Comparison of ENCODE assay signal across 14 cellular contexts in the genomic region with DNA sequence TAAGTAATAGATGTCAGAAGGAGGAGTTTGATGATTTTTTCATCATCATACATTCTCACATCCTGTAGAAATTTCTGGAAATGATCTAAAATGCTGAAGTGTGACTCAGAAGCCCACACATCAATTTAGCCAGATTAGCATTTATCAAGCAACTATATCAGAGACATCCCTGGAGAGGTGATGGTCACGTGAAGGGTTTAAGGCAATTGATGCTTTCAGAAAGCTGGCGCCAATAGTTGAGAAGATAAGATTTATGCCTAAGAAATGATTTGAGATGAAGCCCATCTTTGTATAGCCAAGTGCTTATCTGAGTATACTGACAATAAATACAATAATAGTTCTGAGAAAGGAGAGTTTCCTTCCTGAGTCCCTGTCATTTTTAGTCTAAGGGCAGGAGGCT.
DNase-seq lines count a peak whose midpoint lies in the region; ATAC-seq and TF ChIP-seq lines count a peak whose summit lies in the region.
"Had no signal": no experiment of that assay in that cellular context is flagged by ENCODE, and none has a peak within 500 bp of the region (broad histone marks: within the 10 kb centered on the region; RNA-seq: fewer than 3 reads in every experiment).

No MANE protein-coding gene starts in this region.

- H3K9ac ChIP-seq in BLaER1: peak overlapping the region; percentile 74

- no peaks in the 10 kb centered on the region for H3K27me3 ChIP-seq in BLaER1
- H3K27me3 ChIP-seq in left ventricle myocardium inferior (ENCODE audit: low read depth): peaks cover 7% of the 10 kb centered on the region

- H3K4me3 ChIP-seq in BLaER1: peak overlapping the region; percentile 47; the same call in 1 of the 2 replicates
- no peak overlapping the region for H3K4me3 ChIP-seq in left ventricle myocardium inferior
- H3K4me3 ChIP-seq: GM12878 had no signal

- H3K9me3 ChIP-seq in BLaER1: no peaks in the 10 kb centered on the region
- H3K9me3 ChIP-seq in left ventricle myocardium inferior (replicated peaks): no peaks in the 10 kb centered on the region

- no peaks in the 10 kb centered on the region for H3K36me3 Mint-ChIP-seq in T-helper 1 cell treated with Interleukin-12 subunit alpha and Interleukin-12 subunit beta and Interleukin-4 antibody, amounts not matched to agents 30 μg/mL and 1 μg/mL, for 36 hours (ENCODE audit: low read depth)
- H3K36me3 Mint-ChIP-seq: CD8-positive, alpha-beta T cell had no signal

- H3K27me3 Mint-ChIP-seq in T-helper 1 cell treated with Interleukin-12 subunit alpha and Interleukin-12 subunit beta and Interleukin-4 antibody, amounts not matched to agents 30 μg/mL and 1 μg/mL, for 36 hours (ENCODE audit: low read depth): peaks cover 4% of the 10 kb centered on the region

- no peak for TF ChIP-seq CTCF in left ventricle myocardium inferior (IDR thresholded peaks at IDR 0.05; ENCODE audit: borderline replicate concordance)

- ATAC-seq in GM21390 (IDR thresholded peaks at IDR 0.05; ENCODE audit: unreplicated experiment): no peak
- ATAC-seq: CD8-positive, alpha-beta T cell; GM12878 had no signal

- peak overlapping the region; percentile 6 for H3K4me3 Mint-ChIP-seq in T-helper 1 cell treated with Interleukin-12 subunit alpha and Interleukin-12 subunit beta and Interleukin-4 antibody, amounts not matched to agents 30 μg/mL and 1 μg/mL, for 36 hours
- H3K4me3 Mint-ChIP-seq: CD8-positive, alpha-beta T cell; H9 had no signal

- H3K4me1 Mint-ChIP-seq in T-helper 1 cell treated with Interleukin-12 subunit alpha and Interleukin-12 subunit beta and Interleukin-4 antibody, amounts not matched to agents 30 μg/mL and 1 μg/mL, for 36 hours (ENCODE audit: low read depth): peaks cover 34% of the 10 kb centered on the region

- H3K9me3 Mint-ChIP-seq in T-helper 1 cell treated with Interleukin-12 subunit alpha and Interleukin-12 subunit beta and Interleukin-4 antibody, amounts not matched to agents 30 μg/mL and 1 μg/mL, for 36 hours: peaks cover 4% of the 10 kb centered on the region
- H3K9me3 Mint-ChIP-seq: CD8-positive, alpha-beta T cell; H9 had no signal

- DNase-seq in D341Med (ENCODE audit: low spot score) (peak; percentile 17), MV-4-11 (lab: John Stamatoyannopoulos, UW) (peak; percentile 31), DMS53 treated with DMSO at 0.1 percent for 48 hours (lab: John Stamatoyannopoulos, UW; ENCODE audit: unreplicated experiment) (no peak), left ventricle myocardium inferior (no peak), DMS153 treated with DMSO at 0.1 percent for 48 hours (lab: John Stamatoyannopoulos, UW; ENCODE audit: unreplicated experiment) (no peak)
- DNase-seq: Calu3; CD8-positive, alpha-beta T cell; DMS79 treated with DMSO at 0.1 percent for 48 hours; EL; H9 had no signal

- H3K27ac Mint-ChIP-seq in T-helper 1 cell treated with Interleukin-12 subunit alpha and Interleukin-12 subunit beta and Interleukin-4 antibody, amounts not matched to agents 30 μg/mL and 1 μg/mL, for 36 hours: peak overlapping the region; percentile 44
- H3K27ac Mint-ChIP-seq: CD8-positive, alpha-beta T cell; H9 had no signal

- peak overlapping the region; percentile 92 for H3K4me2 ChIP-seq in BLaER1

- H3K4me1 ChIP-seq in BLaER1: peaks cover 95% of the 10 kb centered on the region
- H3K4me1 ChIP-seq in left ventricle myocardium inferior: no peaks in the 10 kb centered on the region

- peak overlapping the region; percentile 89 for H3K27ac ChIP-seq in BLaER1
- H3K27ac ChIP-seq in left ventricle myocardium inferior (replicated peaks): no peak overlapping the region

- intact Hi-C loops in left ventricle myocardium inferior (cut with micrococcal nuclease): no loop called here

- no peaks in the 10 kb centered on the region for H4K20me1 ChIP-seq in BLaER1

- H3K36me3 ChIP-seq in BLaER1 (peaks cover 6% of the 10 kb centered on the region; the same call in 1 of the 2 replicates), left ventricle myocardium inferior (no peaks in the 10 kb centered on the region)

Comparison
In these comparisons a context has a peak if more than half of its experiments do, and no peak if none do; other contexts are left out.
1. DNase-seq: peak in D341Med (single experiment) and MV-4-11 (single experiment); none in DMS53 treated with DMSO at 0.1 percent for 48 hours (single experiment), left ventricle myocardium inferior (single experiment) and DMS153 treated with DMSO at 0.1 percent for 48 hours (single experiment).